ENCODE assay signal across 9 cellular contexts in genomic region chr1:11645670-11646265, GRCh38. TPM values are rescaled to one million over a fixed set of nuclear protein-coding genes. Genes with fewer than 3 reads are reported as not detected.
DNase-seq lines count a peak whose midpoint lies in the region; ATAC-seq and TF ChIP-seq lines count a peak whose summit lies in the region.
"Had no signal": no experiment of that assay in that cellular context is flagged by ENCODE, and none has a peak within 500 bp of the region (broad histone marks: within the 10 kb centered on the region; RNA-seq: fewer than 3 reads in every experiment).

No MANE protein-coding gene starts in this region.

- no peaks in the 10 kb centered on the region for H3K9me3 Mint-ChIP-seq in activated T-helper 1 cell treated with anti-CD3 and anti-CD28 coated beads, Interleukin-12 subunit alpha, Interleukin-12 subunit beta, Interleukin-2, Interleukin-4 antibody, amounts not matched to agents 30 ng/mL and 10 ng/mL and 1 ng/mL, durations not matched to agents 14 hours and 24 hours and 36 hours
- H3K9me3 Mint-ChIP-seq in osteocyte (ENCODE audit: unreplicated experiment), result no peaks in the 10 kb centered on the region
- H3K9me3 Mint-ChIP-seq: T-helper 1 cell treated with Interleukin-12 subunit alpha and Interleukin-12 subunit beta and Interleukin-4 antibody, amounts not matched to agents 30 μg/mL and 1 μg/mL, for 36 hours had no signal

- H3K4me1 Mint-ChIP-seq in activated T-helper 1 cell treated with anti-CD3 and anti-CD28 coated beads, Interleukin-12 subunit alpha, Interleukin-12 subunit beta, Interleukin-2, Interleukin-4 antibody, amounts not matched to agents 30 ng/mL and 10 ng/mL and 1 ng/mL, durations not matched to agents 14 hours and 24 hours and 36 hours (ENCODE audit: low read depth), result peaks cover 9% of the 10 kb centered on the region
- H3K4me1 Mint-ChIP-seq in osteocyte (ENCODE audit: unreplicated experiment), result peaks cover 6% of the 10 kb centered on the region

- ATAC-seq in HG02970 (IDR thresholded peaks at IDR 0.05; ENCODE audit: low FRiP score, unreplicated experiment), result no peak

- H3K36me3 Mint-ChIP-seq in activated T-helper 1 cell treated with anti-CD3 and anti-CD28 coated beads, Interleukin-12 subunit alpha, Interleukin-12 subunit beta, Interleukin-2, Interleukin-4 antibody, amounts not matched to agents 30 ng/mL and 10 ng/mL and 1 ng/mL, durations not matched to agents 14 hours and 24 hours and 36 hours (ENCODE audit: low read depth), result no peaks in the 10 kb centered on the region
- H3K36me3 Mint-ChIP-seq in osteocyte (ENCODE audit: unreplicated experiment), result no peaks in the 10 kb centered on the region

- no peak overlapping the region for H3K27ac Mint-ChIP-seq in activated T-helper 1 cell treated with anti-CD3 and anti-CD28 coated beads, Interleukin-12 subunit alpha, Interleukin-12 subunit beta, Interleukin-2, Interleukin-4 antibody, amounts not matched to agents 30 ng/mL and 10 ng/mL and 1 ng/mL, durations not matched to agents 14 hours and 24 hours and 36 hours
- no peak overlapping the region for H3K27ac Mint-ChIP-seq in osteocyte (ENCODE audit: unreplicated experiment)
- H3K27ac Mint-ChIP-seq: T-helper 1 cell treated with Interleukin-12 subunit alpha and Interleukin-12 subunit beta and Interleukin-4 antibody, amounts not matched to agents 30 μg/mL and 1 μg/mL, for 36 hours had no signal

- no peak overlapping the region for H3K4me3 Mint-ChIP-seq in activated T-helper 1 cell treated with anti-CD3 and anti-CD28 coated beads, Interleukin-12 subunit alpha, Interleukin-12 subunit beta, Interleukin-2, Interleukin-4 antibody, amounts not matched to agents 30 ng/mL and 10 ng/mL and 1 ng/mL, durations not matched to agents 14 hours and 24 hours and 36 hours
- H3K4me3 Mint-ChIP-seq in osteocyte (ENCODE audit: unreplicated experiment), result no peak overlapping the region
- H3K4me3 Mint-ChIP-seq: T-helper 1 cell treated with Interleukin-12 subunit alpha and Interleukin-12 subunit beta and Interleukin-4 antibody, amounts not matched to agents 30 μg/mL and 1 μg/mL, for 36 hours had no signal

- TF ChIP-seq CTCF in LNCAP (IDR thresholded peaks at IDR 0.05) (peak; percentile 85), RWPE1 (conservative IDR thresholded peaks at IDR 0.05; ENCODE audit: low read depth) (peak; percentile 75), foreskin fibroblast (IDR thresholded peaks at IDR 0.05; ENCODE audit: low read depth, low read length) (peak; percentile 85), osteocyte (IDR thresholded peaks at IDR 0.05) (peak; percentile 83), tibial artery (IDR thresholded peaks at IDR 0.05) (peak; percentile 55 to 68)

- H3K9me3 ChIP-seq in tibial artery, result no peaks in the 10 kb centered on the region

- peaks cover 0 to 34% (median 22%) of the 10 kb centered on the region in 4 donors for H3K4me1 ChIP-seq in tibial artery

- H3K27ac ChIP-seq in RWPE1, result no peak overlapping the region
- no peak overlapping the region for H3K27ac ChIP-seq in tibial artery

- H3K27me3 Mint-ChIP-seq in activated T-helper 1 cell treated with anti-CD3 and anti-CD28 coated beads, Interleukin-12 subunit alpha, Interleukin-12 subunit beta, Interleukin-2, Interleukin-4 antibody, amounts not matched to agents 30 ng/mL and 10 ng/mL and 1 ng/mL, durations not matched to agents 14 hours and 24 hours and 36 hours (ENCODE audit: insufficient read depth), result peaks cover 7% of the 10 kb centered on the region
- H3K27me3 Mint-ChIP-seq in osteocyte (ENCODE audit: unreplicated experiment), result peaks cover 4% of the 10 kb centered on the region

- no peaks in the 10 kb centered on the region for H3K36me3 ChIP-seq in tibial artery

- DNase-seq in DMS 273 (lab: John Stamatoyannopoulos, UW; ENCODE audit: unreplicated experiment) (peak; percentile 92), RWPE1 (ENCODE audit: low spot score) (peak; percentile 51), foreskin fibroblast (peak; percentile 67 to 90), osteocyte (ENCODE audit: extremely low spot score, unreplicated experiment) (peak; percentile 92), tibial artery (peak; percentile 55 to 80)
- DNase-seq in activated T-helper 1 cell treated with anti-CD3 and anti-CD28 coated beads, Interleukin-12 subunit alpha, Interleukin-12 subunit beta, Interleukin-2, Interleukin-4 antibody, amounts not matched to agents 30 ng/mL and 10 ng/mL and 1 ng/mL, durations not matched to agents 14 hours and 24 hours and 36 hours (ENCODE audit: low spot score), result peak; percentile 63

- H3K4me3 ChIP-seq in foreskin fibroblast (ENCODE audit: low read depth in 1 of 2, low read length in 2 of 2) (no peak overlapping the region), tibial artery (no peak overlapping the region)

- POLR2A ChIA-PET in RWPE1 (lab: Yijun Ruan, JAX; ENCODE audit: low non-redundant PET), result no interaction called here

- intact Hi-C loops in activated T-helper 1 cell treated with anti-CD3 and anti-CD28 coated beads, Interleukin-12 subunit alpha, Interleukin-12 subunit beta, Interleukin-2, Interleukin-4 antibody, amounts not matched to agents 30 ng/mL and 10 ng/mL and 1 ng/mL, durations not matched to agents 14 hours and 24 hours and 36 hours (cut with micrococcal nuclease), result loop anchor here (1.0 kb wide), 1 partner anchor 74 kb away; no protein-coding TSS in a partner anchor
- intact Hi-C loops in tibial artery (cut with DNase I; ENCODE audit: low total_unique reads), result loop anchor here (5.0 kb wide), 1 partner anchor 603 kb away; no protein-coding TSS in a partner anchor

- CTCF ChIA-PET in RWPE1 (lab: Yijun Ruan, JAX), result interaction anchor here (0.5 to 1.2 kb wide), 17 partner anchors 9 to 609 kb away, joined by 3 to 15 read pairs (median 3); partner anchors contain the start of genes FBXO2, FBXO44 and MTOR

- peaks cover 0 to 65% of the 10 kb centered on the region in 2 donors for H3K27me3 ChIP-seq in tibial artery

RNA-seq across cellular contexts. Expression of gene FBXO2, which starts 8.5 kb away (rescaled TPM):
- total RNA-seq in activated T-helper 1 cell treated with anti-CD3 and anti-CD28 coated beads, Interleukin-12 subunit alpha, Interleukin-12 subunit beta, Interleukin-2, Interleukin-4 antibody, amounts not matched to agents 30 ng/mL and 10 ng/mL and 1 ng/mL, durations not matched to agents 14 hours and 24 hours and 36 hours, result 0.60 and 0.93 TPM in 2 replicates
- total RNA-seq in osteocyte, result 1.4 and 2.0 TPM in 2 replicates

RNA-seq across cellular contexts. Expression of gene FBXO44, which starts 8.9 kb away (rescaled TPM):
- 22.0 and 24.2 TPM in 2 replicates for total RNA-seq in activated T-helper 1 cell treated with anti-CD3 and anti-CD28 coated beads, Interleukin-12 subunit alpha, Interleukin-12 subunit beta, Interleukin-2, Interleukin-4 antibody, amounts not matched to agents 30 ng/mL and 10 ng/mL and 1 ng/mL, durations not matched to agents 14 hours and 24 hours and 36 hours
- total RNA-seq in osteocyte, result 27.7 and 29.6 TPM in 2 replicates

RNA-seq across cellular contexts. Expression of gene FBXO6, which starts 18.2 kb away (rescaled TPM):
- 15.7 and 17.2 TPM in 2 replicates for total RNA-seq in activated T-helper 1 cell treated with anti-CD3 and anti-CD28 coated beads, Interleukin-12 subunit alpha, Interleukin-12 subunit beta, Interleukin-2, Interleukin-4 antibody, amounts not matched to agents 30 ng/mL and 10 ng/mL and 1 ng/mL, durations not matched to agents 14 hours and 24 hours and 36 hours
- 7.8 and 8.4 TPM in 2 replicates for total RNA-seq in osteocyte

RNA-seq across cellular contexts. Expression of gene MAD2L2, which starts 35.2 kb away (rescaled TPM):
- total RNA-seq in activated T-helper 1 cell treated with anti-CD3 and anti-CD28 coated beads, Interleukin-12 subunit alpha, Interleukin-12 subunit beta, Interleukin-2, Interleukin-4 antibody, amounts not matched to agents 30 ng/mL and 10 ng/mL and 1 ng/mL, durations not matched to agents 14 hours and 24 hours and 36 hours, result 76.9 and 81.8 TPM in 2 replicates
- 48.0 and 50.1 TPM in 2 replicates for total RNA-seq in osteocyte

RNA-seq across cellular contexts. Expression of gene DRAXIN, which starts 45.7 kb away (rescaled TPM):
- 0.07 TPM in 1 of 2 replicates, not detected in the other for total RNA-seq in activated T-helper 1 cell treated with anti-CD3 and anti-CD28 coated beads, Interleukin-12 subunit alpha, Interleukin-12 subunit beta, Interleukin-2, Interleukin-4 antibody, amounts not matched to agents 30 ng/mL and 10 ng/mL and 1 ng/mL, durations not matched to agents 14 hours and 24 hours and 36 hours
- 0.10 and 0.21 TPM in 2 replicates for total RNA-seq in osteocyte
